ENCODE assay signal across 8 cellular contexts in genomic region chr1:174964261-174964984, GRCh38. TPM values are rescaled to one million over a fixed set of nuclear protein-coding genes. Genes with fewer than 3 reads are reported as not detected.
DNase-seq lines count a peak whose midpoint lies in the region; ATAC-seq and TF ChIP-seq lines count a peak whose summit lies in the region.

No MANE protein-coding gene starts in this region.

- intact Hi-C loops in activated naive CD4-positive, alpha-beta T cell treated with anti-CD3 and anti-CD28 coated beads for 36 hours (cut with micrococcal nuclease): loop anchor here (1.0 kb wide), 6 partner anchors 26 to 1096 kb away; partner anchors contain the start of genes CACYBP, MRPS14 and ZBTB37
- intact Hi-C loops in activated B cell treated with CpG ODN at 0.5 μM for 24 hours (cut with micrococcal nuclease): loop anchor here (1.0 kb wide), 1 partner anchor 11 kb away; no protein-coding TSS in a partner anchor

- no peaks in the 10 kb centered on the region for H3K9me3 Mint-ChIP-seq in activated naive CD4-positive, alpha-beta T cell treated with anti-CD3 and anti-CD28 coated beads for 36 hours
- H3K9me3 Mint-ChIP-seq in activated B cell treated with CpG ODN at 0.5 μM for 24 hours: no peaks in the 10 kb centered on the region

- H3K27ac Mint-ChIP-seq in activated naive CD4-positive, alpha-beta T cell treated with anti-CD3 and anti-CD28 coated beads for 36 hours: peak overlapping the region; percentile 88
- peak overlapping the region; percentile 67 for H3K27ac Mint-ChIP-seq in activated B cell treated with CpG ODN at 0.5 μM for 24 hours

- no peaks in the 10 kb centered on the region for H3K36me3 Mint-ChIP-seq in activated naive CD4-positive, alpha-beta T cell treated with anti-CD3 and anti-CD28 coated beads for 36 hours (ENCODE audit: low read depth)
- peaks cover 4% of the 10 kb centered on the region for H3K36me3 Mint-ChIP-seq in activated B cell treated with CpG ODN at 0.5 μM for 24 hours (ENCODE audit: low read depth)

- H3K36me3 ChIP-seq in right atrium auricular region (no peaks in the 10 kb centered on the region), thoracic aorta (no peaks in the 10 kb centered on the region)

- CTCF ChIA-PET in activated naive CD4-positive, alpha-beta T cell treated with anti-CD3 and anti-CD28 coated beads for 36 hours (lab: Charles Lee): interaction anchor here (0.6 to 3.0 kb wide), 2 partner anchors 18 to 161 kb away, joined by 3 to 15 read pairs; no protein-coding TSS in a partner anchor
- CTCF ChIA-PET in activated B cell treated with CpG ODN at 0.5 μM for 24 hours (lab: Charles Lee): interaction anchor here (1.1 kb wide), 1 partner anchor 19 kb away, joined by 4 read pairs; no protein-coding TSS in a partner anchor

- peak; percentile 65 for ATAC-seq in activated B cell treated with CpG ODN at 0.5 μM for 24 hours (ENCODE audit: low read depth)
- ATAC-seq in thoracic aorta (ENCODE audit: insufficient number of reproducible peaks, low FRiP score, low read depth): no peak
- ATAC-seq in HG03342 (IDR thresholded peaks at IDR 0.05; ENCODE audit: unreplicated experiment): no peak
- no peak for ATAC-seq in HG02798 (IDR thresholded peaks at IDR 0.05; ENCODE audit: poor library complexity, unreplicated experiment)

- H3K4me3 Mint-ChIP-seq in activated naive CD4-positive, alpha-beta T cell treated with anti-CD3 and anti-CD28 coated beads for 36 hours: peak overlapping the region; percentile 38
- H3K4me3 Mint-ChIP-seq in activated B cell treated with CpG ODN at 0.5 μM for 24 hours: peak overlapping the region; percentile 69

- peaks cover 0 to 47% of the 10 kb centered on the region in 2 donors for H3K4me1 ChIP-seq in right atrium auricular region
- peaks cover 35 to 60% of the 10 kb centered on the region in 2 donors for H3K4me1 ChIP-seq in thoracic aorta (ENCODE audit: control insufficient read depth in 1 of 2, low read depth in 2 of 2)

- no peaks in the 10 kb centered on the region for H3K27me3 ChIP-seq in right atrium auricular region
- no peaks in the 10 kb centered on the region for H3K27me3 ChIP-seq in thoracic aorta (replicated peaks; ENCODE audit: insufficient read depth)

- TF ChIP-seq CTCF in activated B cell treated with CpG ODN at 0.5 μM for 24 hours (IDR thresholded peaks at IDR 0.05) (no peak), right atrium auricular region (IDR thresholded peaks at IDR 0.05) (no peak), thoracic aorta (IDR thresholded peaks at IDR 0.05) (no peak)

- POLR2A ChIA-PET in activated B cell treated with CpG ODN at 0.5 μM for 24 hours (lab: Charles Lee): interaction anchor here (0.6 to 3.5 kb wide), 4 partner anchors 10 to 1066 kb away, joined by 3 to 24 read pairs (median 5); partner anchors contain the start of gene CACYBP

- H3K9me3 ChIP-seq in right atrium auricular region: no peaks in the 10 kb centered on the region
- no peaks in the 10 kb centered on the region for H3K9me3 ChIP-seq in thoracic aorta

- H3K4me3 ChIP-seq in right atrium auricular region (no peak overlapping the region), thoracic aorta (no peak overlapping the region)

- peaks cover 51% of the 10 kb centered on the region for H3K4me1 Mint-ChIP-seq in activated naive CD4-positive, alpha-beta T cell treated with anti-CD3 and anti-CD28 coated beads for 36 hours (ENCODE audit: low read depth)
- peaks cover 60% of the 10 kb centered on the region for H3K4me1 Mint-ChIP-seq in activated B cell treated with CpG ODN at 0.5 μM for 24 hours

- peak overlapping the region; percentile 65 to 76 for H3K27ac ChIP-seq in right atrium auricular region
- peak overlapping the region; percentile 20 to 56 for H3K27ac ChIP-seq in thoracic aorta

- H3K27me3 Mint-ChIP-seq in activated naive CD4-positive, alpha-beta T cell treated with anti-CD3 and anti-CD28 coated beads for 36 hours (ENCODE audit: low read depth): no peaks in the 10 kb centered on the region
- no peaks in the 10 kb centered on the region for H3K27me3 Mint-ChIP-seq in activated B cell treated with CpG ODN at 0.5 μM for 24 hours

- peak; percentile 28 for DNase-seq in activated naive CD4-positive, alpha-beta T cell treated with anti-CD3 and anti-CD28 coated beads for 36 hours
- no peak for DNase-seq in activated naive CD4-positive, alpha-beta T cell treated with anti-CD3 and anti-CD28 coated beads, Interleukin-2, amount 50 U/mL, for 16 hours
- DNase-seq in activated B cell treated with CpG ODN at 0.5 μM for 24 hours (no peak), right atrium auricular region (ENCODE audit: low spot score) (no peak), thoracic aorta (ENCODE audit: low spot score) (no peak), cerebellar cortex (ENCODE audit: low spot score) (no peak)

RNA-seq across cellular contexts. Expression of gene CACYBP, which starts 35.3 kb away (rescaled TPM):
- total RNA-seq in activated naive CD4-positive, alpha-beta T cell treated with anti-CD3 and anti-CD28 coated beads for 36 hours: 100 to 1,000 TPM; 322 to 354 TPM
- 90.9 and 98.8 TPM in 2 replicates for total RNA-seq in activated B cell treated with CpG ODN at 0.5 μM for 24 hours
- total RNA-seq in right atrium auricular region: 10 to 100 TPM; 40.5 to 59.7 TPM
- total RNA-seq in thoracic aorta: 10 to 100 TPM; 54.8 to 55.0 TPM

RNA-seq across cellular contexts. Expression of gene MRPS14, which starts 58.8 kb away (rescaled TPM):
- 10 to 100 TPM; 48.8 to 51.2 TPM for total RNA-seq in activated naive CD4-positive, alpha-beta T cell treated with anti-CD3 and anti-CD28 coated beads for 36 hours
- 36.5 and 36.9 TPM in 2 replicates for total RNA-seq in activated B cell treated with CpG ODN at 0.5 μM for 24 hours
- 10 to 100 TPM; 14.8 to 16.7 TPM for total RNA-seq in right atrium auricular region
- 10 to 100 TPM; 13.5 to 24.2 TPM for total RNA-seq in thoracic aorta
